ENCODE assay signal across 16 cellular contexts in genomic region chr10:24034571-24034970, GRCh38.
DNase-seq lines count a peak whose midpoint lies in the region; ATAC-seq and TF ChIP-seq lines count a peak whose summit lies in the region.
"Had no signal": no experiment of that assay in that cellular context is flagged by ENCODE, and none has a peak within 500 bp of the region (broad histone marks: within the 10 kb centered on the region; RNA-seq: fewer than 3 reads in every experiment).

No MANE protein-coding gene starts in this region.

- 27 to 44% (median 36%) methylated on average over 5 of the region's 5 CpGs for WGBS in heart left ventricle, 4 donors

- H3K9me3 Mint-ChIP-seq in nephron = no peaks in the 10 kb centered on the region
- H3K9me3 Mint-ChIP-seq: activated T-helper 2 cell treated with anti-CD3 and anti-CD28 coated beads, Interferon-gamma antibody, Interleukin-2, Interleukin-4, amounts not matched to agents 10 μg/mL and 5 μg/mL and 100 μg/mL, durations not matched to agents 14 hours and 24 hours and 36 hours had no signal

- H3K4me3 ChIP-seq in RWPE2 (ENCODE audit: severe bottlenecking) = no peak overlapping the region
- no peak overlapping the region for H3K4me3 ChIP-seq in heart left ventricle
- H3K4me3 ChIP-seq: skin epidermis, thoracic aorta had no signal

- no peak overlapping the region for H3K4me3 Mint-ChIP-seq in nephron
- H3K4me3 Mint-ChIP-seq: HFFc6 had no signal

- H3K4me1 Mint-ChIP-seq in nephron = peaks cover 44% of the 10 kb centered on the region

- no peak for TF ChIP-seq CTCF in RWPE2 (IDR thresholded peaks at IDR 0.05; ENCODE audit: poor library complexity, severe bottlenecking)
- no peak for TF ChIP-seq CTCF in heart left ventricle (IDR thresholded peaks at IDR 0.05)
- TF ChIP-seq CTCF in nephron (IDR thresholded peaks at IDR 0.05; ENCODE audit: unreplicated experiment in 3 of 3) = no peak
- TF ChIP-seq CTCF in RWPE1 (conservative IDR thresholded peaks at IDR 0.05; ENCODE audit: low read depth) = no peak

- DNase-seq in Daoy (ENCODE audit: low read depth) = peak; percentile 12
- no peak for DNase-seq in RWPE2 (ENCODE audit: low spot score)
- peak; percentile 23 to 60 (median 31) for DNase-seq in heart left ventricle
- DNase-seq in RWPE1 (ENCODE audit: low spot score) = no peak
- DNase-seq: central memory CD4-positive, alpha-beta T cell; HFFc6; NCI-H748 treated with DMSO at 0.1 percent for 48 hours; occipital lobe; stimulated activated CD4-positive, alpha-beta T cell treated with anti-CD3 and anti-CD28 coated beads, Interleukin-4, amount 100 ng/mL, for 4 hours had no signal

- peak overlapping the region; percentile 29 to 63 (median 46) for H3K27ac Mint-ChIP-seq in nephron
- H3K27ac Mint-ChIP-seq: activated T-helper 2 cell treated with anti-CD3 and anti-CD28 coated beads, Interferon-gamma antibody, Interleukin-2, Interleukin-4, amounts not matched to agents 10 μg/mL and 5 μg/mL and 100 μg/mL, durations not matched to agents 14 hours and 24 hours and 36 hours; HFFc6 had no signal

- POLR2A ChIA-PET in RWPE1 (lab: Yijun Ruan, JAX; ENCODE audit: low non-redundant PET) = no interaction called here

- H3K27ac ChIP-seq in RWPE2 (ENCODE audit: poor library complexity, severe bottlenecking) (no peak overlapping the region), heart left ventricle (peak overlapping the region in 1 of 12 donors; percentile 23), RWPE1 (no peak overlapping the region)
- H3K27ac ChIP-seq: skin epidermis, thoracic aorta had no signal

- ATAC-seq in RWPE2 (ENCODE audit: low read depth) = peak; percentile 55
- ATAC-seq in heart left ventricle = peak; percentile 59 to 93 (median 67)
- no peak for ATAC-seq in HG02571 (IDR thresholded peaks at IDR 0.05; ENCODE audit: unreplicated experiment)
- ATAC-seq in HG03354 (IDR thresholded peaks at IDR 0.05; ENCODE audit: poor library complexity, severe bottlenecking, unreplicated experiment) = no peak
- ATAC-seq in GM21786 (IDR thresholded peaks at IDR 0.05; ENCODE audit: unreplicated experiment) = no peak

- H3K4me1 ChIP-seq in RWPE2 (ENCODE audit: insufficient read depth, poor library complexity, severe bottlenecking) (no peaks in the 10 kb centered on the region), heart left ventricle (peaks cover 0 to 17% (median 4%) of the 10 kb centered on the region in 12 donors)

- TF ChIP-seq POLR2A in heart left ventricle (IDR thresholded peaks at IDR 0.05) = no peak

- H3K9me3 ChIP-seq in RWPE2 (ENCODE audit: severe bottlenecking) (no peaks in the 10 kb centered on the region), heart left ventricle (peaks cover 0 to 3% (median 0%) of the 10 kb centered on the region in 12 donors)
- H3K9me3 ChIP-seq: thoracic aorta had no signal

- H3K27me3 Mint-ChIP-seq in nephron (ENCODE audit: low read depth) = no peaks in the 10 kb centered on the region

- H3K27me3 ChIP-seq in RWPE2 (ENCODE audit: insufficient read depth, poor library complexity, severe bottlenecking) (no peaks in the 10 kb centered on the region), heart left ventricle (no peaks in the 10 kb centered on the region)

- H3K36me3 ChIP-seq in RWPE2 (ENCODE audit: low read depth) = no peaks in the 10 kb centered on the region
- H3K36me3 ChIP-seq in heart left ventricle = no peaks in the 10 kb centered on the region
- H3K36me3 ChIP-seq: thoracic aorta had no signal

- CTCF ChIA-PET in RWPE1 (lab: Yijun Ruan, JAX) = no interaction called here

- no peaks in the 10 kb centered on the region for H3K36me3 Mint-ChIP-seq in nephron (ENCODE audit: low read depth)

- intact Hi-C loops in heart left ventricle (cut with DNase I) = no loop called here

Comparison
In these comparisons a context has a peak if more than half of its experiments do, and no peak if none do; other contexts are left out.
1. DNase-seq: peak in Daoy (single experiment) and heart left ventricle (5 of 5); none in RWPE2 (single experiment) and RWPE1 (single experiment).
2. ATAC-seq: peak in RWPE2 (single experiment) and heart left ventricle (4 of 4); none in HG02571 (single experiment), HG03354 (single experiment) and GM21786 (single experiment).